In genomic region chr9:92263131-92263530, GRCh38 we compare ENCODE assay signal across 21 cellular contexts. TPM values are rescaled to one million over a fixed set of nuclear protein-coding genes. Genes with fewer than 3 reads are reported as not detected.
DNase-seq lines count a peak whose midpoint lies in the region; ATAC-seq, FAIRE-seq and TF ChIP-seq lines count a peak whose summit lies in the region.
"Had no signal": no experiment of that assay in that cellular context is flagged by ENCODE, and none has a peak within 500 bp of the region (broad histone marks: within the 10 kb centered on the region; RNA-seq: fewer than 3 reads in every experiment).

No MANE protein-coding gene starts in this region.

- no peaks in the 10 kb centered on the region for H3K27me3 Mint-ChIP-seq in activated CD4-positive, alpha-beta T cell treated with anti-CD3 and anti-CD28 coated beads, Interleukin-2, amount 10 ng/mL, durations not matched to agents 7 days and 5 days
- H3K27me3 Mint-ChIP-seq in activated naive CD8-positive, alpha-beta T cell treated with anti-CD3 and anti-CD28 coated beads, Interleukin-2, amount 10 ng/mL, durations not matched to agents 7 days and 5 days = no peaks in the 10 kb centered on the region
- H3K27me3 Mint-ChIP-seq in activated naive CD8-positive, alpha-beta T cell treated with anti-CD3 and anti-CD28 coated beads, Interleukin-2, amount 50 U/mL, for 24 hours = no peaks in the 10 kb centered on the region
- H3K27me3 Mint-ChIP-seq: B cell; CD8-positive, alpha-beta memory T cell had no signal

- H3K9me3 Mint-ChIP-seq in activated CD4-positive, alpha-beta T cell treated with anti-CD3 and anti-CD28 coated beads, Interleukin-2, amount 10 ng/mL, durations not matched to agents 7 days and 5 days = no peaks in the 10 kb centered on the region
- H3K9me3 Mint-ChIP-seq in activated naive CD8-positive, alpha-beta T cell treated with anti-CD3 and anti-CD28 coated beads, Interleukin-2, amount 10 ng/mL, durations not matched to agents 7 days and 5 days = no peaks in the 10 kb centered on the region
- H3K9me3 Mint-ChIP-seq in activated naive CD8-positive, alpha-beta T cell treated with anti-CD3 and anti-CD28 coated beads, Interleukin-2, amount 50 U/mL, for 24 hours = no peaks in the 10 kb centered on the region
- H3K9me3 Mint-ChIP-seq: CD8-positive, alpha-beta memory T cell had no signal

- DNase-seq in activated CD4-positive, alpha-beta T cell treated with anti-CD3 and anti-CD28 coated beads, Interleukin-2, amount 10 ng/mL, durations not matched to agents 7 days and 5 days = no peak
- no peak for DNase-seq in activated CD4-positive, alpha-beta T cell treated with anti-CD3 and anti-CD28 coated beads for 1 hour
- no peak for DNase-seq in activated naive CD8-positive, alpha-beta T cell treated with anti-CD3 and anti-CD28 coated beads, Interleukin-2, amount 10 ng/mL, durations not matched to agents 7 days and 5 days
- DNase-seq in activated naive CD8-positive, alpha-beta T cell treated with anti-CD3 and anti-CD28 coated beads, Interleukin-2, amount 50 U/mL, for 24 hours = no peak
- DNase-seq in bronchial epithelial cell (ENCODE audit: low read depth) (no peak), GM12892 (ENCODE audit: insufficient read length) (no peak)
- DNase-seq in stimulated activated CD4-positive, alpha-beta T cell treated with anti-CD3 and anti-CD28 coated beads, Interleukin-2, amount 100 ng/mL, for 48 hours = no peak
- DNase-seq: CD8-positive, alpha-beta memory T cell; COR-L47; DMS 273 treated with DMSO at 0.1 percent for 48 hours; DMS53; DND-41; EL; GM23248; HCEC 1CT; IMR-90 had no signal

- TF ChIP-seq POLR2A in GM12892 (IDR thresholded peaks at IDR 0.05; ENCODE audit: low read depth, low read length) = no peak

- TF ChIP-seq CTCF in bronchial epithelial cell (IDR thresholded peaks at IDR 0.05; ENCODE audit: insufficient read depth, low read length, severe bottlenecking) = no peak

- no peak for ATAC-seq in activated naive CD8-positive, alpha-beta T cell treated with anti-CD3 and anti-CD28 coated beads, Interleukin-2, amount 10 ng/mL, durations not matched to agents 7 days and 5 days (ENCODE audit: low read depth)
- ATAC-seq in activated naive CD8-positive, alpha-beta T cell treated with anti-CD3 and anti-CD28 coated beads, Interleukin-2, amount 50 U/mL, for 24 hours = no peak
- ATAC-seq: GM12878 had no signal

- no peak overlapping the region for H3K4me3 ChIP-seq in bronchial epithelial cell (ENCODE audit: low read depth, low read length)
- H3K4me3 ChIP-seq: BLaER1 treated with 17β-estradiol and CSF1 and Interleukin-3, amounts not matched to agents 10 nM and 100 nM; GM12878; GM23248 had no signal

- H3K4me1 Mint-ChIP-seq in activated CD4-positive, alpha-beta T cell treated with anti-CD3 and anti-CD28 coated beads, Interleukin-2, amount 10 ng/mL, durations not matched to agents 7 days and 5 days = no peaks in the 10 kb centered on the region
- peaks cover 2% of the 10 kb centered on the region for H3K4me1 Mint-ChIP-seq in activated naive CD8-positive, alpha-beta T cell treated with anti-CD3 and anti-CD28 coated beads, Interleukin-2, amount 10 ng/mL, durations not matched to agents 7 days and 5 days
- no peaks in the 10 kb centered on the region for H3K4me1 Mint-ChIP-seq in activated naive CD8-positive, alpha-beta T cell treated with anti-CD3 and anti-CD28 coated beads, Interleukin-2, amount 50 U/mL, for 24 hours
- H3K4me1 Mint-ChIP-seq: B cell; CD8-positive, alpha-beta memory T cell had no signal

- peaks cover 40% of the 10 kb centered on the region for H3K36me3 ChIP-seq in bronchial epithelial cell (ENCODE audit: control insufficient read depth, insufficient read depth, low read length)

- H3K4me3 Mint-ChIP-seq in activated CD4-positive, alpha-beta T cell treated with anti-CD3 and anti-CD28 coated beads, Interleukin-2, amount 10 ng/mL, durations not matched to agents 7 days and 5 days = no peak overlapping the region
- H3K4me3 Mint-ChIP-seq in activated naive CD8-positive, alpha-beta T cell treated with anti-CD3 and anti-CD28 coated beads, Interleukin-2, amount 10 ng/mL, durations not matched to agents 7 days and 5 days = no peak overlapping the region
- H3K4me3 Mint-ChIP-seq in activated naive CD8-positive, alpha-beta T cell treated with anti-CD3 and anti-CD28 coated beads, Interleukin-2, amount 50 U/mL, for 24 hours = no peak overlapping the region
- H3K4me3 Mint-ChIP-seq: B cell; CD8-positive, alpha-beta memory T cell had no signal

- peak; percentile 36 for FAIRE-seq in bronchial epithelial cell (lab: Jason Lieb, UNC)
- FAIRE-seq in GM12892 (lab: Jason Lieb, UNC) = no peak
- FAIRE-seq: GM12878, GM19239, HTR-8/SVneo had no signal

- POLR2A ChIA-PET in activated CD4-positive, alpha-beta T cell treated with anti-CD3 and anti-CD28 coated beads, Interleukin-2, amount 10 ng/mL, durations not matched to agents 7 days and 5 days (lab: Charles Lee) = no interaction called here
- POLR2A ChIA-PET in activated naive CD8-positive, alpha-beta T cell treated with anti-CD3 and anti-CD28 coated beads, Interleukin-2, amount 10 ng/mL, durations not matched to agents 7 days and 5 days (lab: Charles Lee) = no interaction called here

- no peaks in the 10 kb centered on the region for H3K27me3 ChIP-seq in bronchial epithelial cell (ENCODE audit: control insufficient read depth, insufficient read depth, low read length)
- H3K27me3 ChIP-seq: BLaER1 treated with 17β-estradiol and CSF1 and Interleukin-3, amounts not matched to agents 10 nM and 100 nM had no signal

- peak overlapping the region; percentile 47 for H3K27ac Mint-ChIP-seq in activated CD4-positive, alpha-beta T cell treated with anti-CD3 and anti-CD28 coated beads, Interleukin-2, amount 10 ng/mL, durations not matched to agents 7 days and 5 days
- H3K27ac Mint-ChIP-seq in activated naive CD8-positive, alpha-beta T cell treated with anti-CD3 and anti-CD28 coated beads, Interleukin-2, amount 10 ng/mL, durations not matched to agents 7 days and 5 days = peak overlapping the region; percentile 8
- H3K27ac Mint-ChIP-seq in activated naive CD8-positive, alpha-beta T cell treated with anti-CD3 and anti-CD28 coated beads, Interleukin-2, amount 50 U/mL, for 24 hours = no peak overlapping the region
- H3K27ac Mint-ChIP-seq: B cell had no signal

- peaks cover 65% of the 10 kb centered on the region for H3K36me3 Mint-ChIP-seq in activated CD4-positive, alpha-beta T cell treated with anti-CD3 and anti-CD28 coated beads, Interleukin-2, amount 10 ng/mL, durations not matched to agents 7 days and 5 days (ENCODE audit: low read depth)
- peaks cover 16% of the 10 kb centered on the region for H3K36me3 Mint-ChIP-seq in activated naive CD8-positive, alpha-beta T cell treated with anti-CD3 and anti-CD28 coated beads, Interleukin-2, amount 10 ng/mL, durations not matched to agents 7 days and 5 days
- H3K36me3 Mint-ChIP-seq in activated naive CD8-positive, alpha-beta T cell treated with anti-CD3 and anti-CD28 coated beads, Interleukin-2, amount 50 U/mL, for 24 hours (ENCODE audit: low read depth) = peaks cover 82% of the 10 kb centered on the region

- CTCF ChIA-PET in activated CD4-positive, alpha-beta T cell treated with anti-CD3 and anti-CD28 coated beads, Interleukin-2, amount 10 ng/mL, durations not matched to agents 7 days and 5 days (lab: Charles Lee) = no interaction called here

RNA-seq across cellular contexts. Expression of gene IARS1, which starts 30.4 kb away (rescaled TPM):
- 100 to 1,000 TPM; 123 to 128 TPM for total RNA-seq in activated CD4-positive, alpha-beta T cell treated with anti-CD3 and anti-CD28 coated beads, Interleukin-2, amount 10 ng/mL, durations not matched to agents 7 days and 5 days
- 100 to 1,000 TPM; 120 to 123 TPM for total RNA-seq in activated naive CD8-positive, alpha-beta T cell treated with anti-CD3 and anti-CD28 coated beads, Interleukin-2, amount 10 ng/mL, durations not matched to agents 7 days and 5 days
- total RNA-seq in bronchial epithelial cell = 379 and 631 TPM in 2 replicates
- 87.3 TPM for polyA plus RNA-seq in GM12892 (2012; ENCODE audit: missing spikeins)
